In genomic region chr13:33722216-33722900, GRCh38 we compare ENCODE assay signal across 8 cellular contexts.
DNase-seq lines count a peak whose midpoint lies in the region; ATAC-seq and TF ChIP-seq lines count a peak whose summit lies in the region.

No MANE protein-coding gene starts in this region.

- dilution Hi-C loops in mammary epithelial cell (cut with HindIII; ENCODE audit: low sequenced_read_pairs): no loop called here

- no peak overlapping the region for H3K27ac ChIP-seq in mammary epithelial cell (ENCODE audit: insufficient read depth, low read depth, low read length)
- peak overlapping the region; percentile 41 for H3K27ac ChIP-seq in RWPE2 (ENCODE audit: poor library complexity, severe bottlenecking)
- H3K27ac ChIP-seq in upper lobe of left lung: peak overlapping the region; percentile 21 to 81 (median 48)

- H3K27ac Mint-ChIP-seq in MCF 10A (ENCODE audit: low read depth, unreplicated experiment): peak overlapping the region; percentile 63

- no peak for DNase-seq in MCF 10A (ENCODE audit: unreplicated experiment)
- no peak for DNase-seq in mammary epithelial cell
- no peak for DNase-seq in RWPE2 (ENCODE audit: low spot score)
- DNase-seq in iris pigment epithelial cell (ENCODE audit: low read depth): peak; percentile 19
- DNase-seq in upper lobe of left lung: no peak
- DNase-seq in H7: no peak
- no peak for DNase-seq in NCI-H128 (lab: John Stamatoyannopoulos, UW; ENCODE audit: unreplicated experiment)

- H3K9me3 ChIP-seq in mammary epithelial cell (replicated peaks; ENCODE audit: insufficient read depth, low read length) (no peaks in the 10 kb centered on the region), RWPE2 (ENCODE audit: severe bottlenecking) (no peaks in the 10 kb centered on the region), upper lobe of left lung (no peaks in the 10 kb centered on the region)

- H3K4me3 ChIP-seq in mammary epithelial cell (replicated peaks in 1 of 3; ENCODE audit: insufficient read depth in 1 of 3, low read depth in 2 of 3, low read length in 3 of 3) (no peak overlapping the region), RWPE2 (ENCODE audit: severe bottlenecking) (no peak overlapping the region), upper lobe of left lung (no peak overlapping the region), H7 (ENCODE audit: insufficient read depth, low read depth, low read length) (no peak overlapping the region)

- no peak for TF ChIP-seq EP300 in upper lobe of left lung (IDR thresholded peaks at IDR 0.05)

- H3K27me3 Mint-ChIP-seq in MCF 10A (ENCODE audit: insufficient read depth, unreplicated experiment): no peaks in the 10 kb centered on the region

- TF ChIP-seq POLR2A in upper lobe of left lung (IDR thresholded peaks at IDR 0.05): no peak

- CTCF ChIA-PET in MCF 10A (lab: Yijun Ruan, JAX) (interaction anchor here (1.0 to 4.4 kb wide), 6 partner anchors 10 to 178 kb away, joined by 3 to 76 read pairs (median 8); no protein-coding TSS in a partner anchor), mammary epithelial cell (lab: Charles Lee; ENCODE audit: low non-redundant PET) (no interaction called here)

- H3K36me3 ChIP-seq in mammary epithelial cell (ENCODE audit: insufficient read depth, low read length): no peaks in the 10 kb centered on the region
- H3K36me3 ChIP-seq in RWPE2 (ENCODE audit: low read depth): no peaks in the 10 kb centered on the region
- H3K36me3 ChIP-seq in upper lobe of left lung: no peaks in the 10 kb centered on the region
- H3K36me3 ChIP-seq in H7 (replicated peaks; ENCODE audit: control insufficient read depth, insufficient read depth, low read length): no peaks in the 10 kb centered on the region

- no peaks in the 10 kb centered on the region for H4K20me1 ChIP-seq in mammary epithelial cell (ENCODE audit: insufficient read depth, low read length)

- H3K4me1 ChIP-seq in mammary epithelial cell (ENCODE audit: insufficient read depth, low read length): no peaks in the 10 kb centered on the region
- peaks cover 26% of the 10 kb centered on the region for H3K4me1 ChIP-seq in RWPE2 (ENCODE audit: insufficient read depth, poor library complexity, severe bottlenecking)
- H3K4me1 ChIP-seq in upper lobe of left lung: peaks cover 6 to 35% (median 25%) of the 10 kb centered on the region in 4 donors

- H3K9me3 Mint-ChIP-seq in MCF 10A (ENCODE audit: unreplicated experiment): no peaks in the 10 kb centered on the region

- intact Hi-C loops in MCF 10A (cut with micrococcal nuclease) (loop anchor here (5.0 to 10.0 kb wide), 5 partner anchors 88 to 1432 kb away; no protein-coding TSS in a partner anchor), mammary epithelial cell (cut with micrococcal nuclease) (loop anchor here (2.0 to 10.0 kb wide), 4 partner anchors 90 to 1432 kb away; partner anchors contain the start of gene STARD13)

- no peaks in the 10 kb centered on the region for H3K79me2 ChIP-seq in mammary epithelial cell (ENCODE audit: insufficient read depth, low read length)

- H2AFZ ChIP-seq in mammary epithelial cell (ENCODE audit: low read depth, low read length): no peak overlapping the region

- 76% methylated on average over 3 of the region's 3 CpGs for WGBS in mammary epithelial cell (ENCODE audit: low coverage, missing lambda C conversion rate)
- WGBS in upper lobe of left lung, 2 donors: 25 to 31% methylated on average over 3 of the region's 3 CpGs

- H3K4me2 ChIP-seq in mammary epithelial cell (ENCODE audit: insufficient read depth, low read depth, low read length): no peak overlapping the region

- BruUV-seq in MCF 10A (replicated peaks; lab: Mats Ljungman, UMichigan) (no TSS peak), mammary epithelial cell (replicated peaks; lab: Mats Ljungman, UMichigan) (no TSS peak)

- ATAC-seq in RWPE2 (ENCODE audit: low read depth) (no peak), upper lobe of left lung (ENCODE audit: low FRiP score in 2 of 2) (no peak), HG03097 (IDR thresholded peaks at IDR 0.05; ENCODE audit: low FRiP score, unreplicated experiment) (no peak)

- POLR2A ChIA-PET in MCF 10A (lab: Yijun Ruan, JAX): interaction anchor here (0.5 to 4.3 kb wide), 5 partner anchors 85 to 494 kb away, joined by 3 to 35 read pairs (median 6); no protein-coding TSS in a partner anchor

- in situ Hi-C loops in mammary epithelial cell (cut with MboI; ENCODE audit: low sequenced_read_pairs in 2 of 2): loop anchor here in 1 of 2 donors (5.0 to 25.0 kb wide), 2 partner anchors 180 to 485 kb away; no protein-coding TSS in a partner anchor

- peaks cover 15% of the 10 kb centered on the region for H3K4me1 Mint-ChIP-seq in MCF 10A (ENCODE audit: insufficient read depth, unreplicated experiment)

- H3K27me3 ChIP-seq in mammary epithelial cell (ENCODE audit: insufficient read depth, low read length) (no peaks in the 10 kb centered on the region), RWPE2 (ENCODE audit: insufficient read depth, poor library complexity, severe bottlenecking) (no peaks in the 10 kb centered on the region), upper lobe of left lung (no peaks in the 10 kb centered on the region), H7 (ENCODE audit: control insufficient read depth, insufficient read depth, low read length) (no peaks in the 10 kb centered on the region)

- H3K36me3 Mint-ChIP-seq in MCF 10A (ENCODE audit: insufficient read depth, unreplicated experiment): no peaks in the 10 kb centered on the region

- no peak overlapping the region for H3K9ac ChIP-seq in mammary epithelial cell (ENCODE audit: insufficient read depth, low read length)

- no peak overlapping the region for H3K4me3 Mint-ChIP-seq in MCF 10A (ENCODE audit: unreplicated experiment)

- TF ChIP-seq CTCF in MCF 10A (IDR thresholded peaks at IDR 0.05; ENCODE audit: unreplicated experiment) (no peak), mammary epithelial cell (conservative IDR thresholded peaks at IDR 0.05 in 1 of 2, IDR thresholded peaks at IDR 0.05 in 1 of 2; ENCODE audit: extremely low read depth in 1 of 2, insufficient read depth in 1 of 2, low read depth in 1 of 2, low read length in 2 of 2) (no peak), RWPE2 (IDR thresholded peaks at IDR 0.05; ENCODE audit: poor library complexity, severe bottlenecking) (no peak), upper lobe of left lung (IDR thresholded peaks at IDR 0.05) (no peak)
